8 cellular contexts compared by ENCODE assay signal in genomic region chr1:109041614-109042473, GRCh38. TPM values are rescaled to one million over a fixed set of nuclear protein-coding genes. Genes with fewer than 3 reads are reported as not detected.
DNase-seq lines count a peak whose midpoint lies in the region; ATAC-seq and TF ChIP-seq lines count a peak whose summit lies in the region.

Gene WDR47, minus strand, starts transcription at chr1:109042102. Its CDS starts 18,590 bp downstream, at chr1:109023512.

- peak within 1 kb of the TSS; percentile 89 for H3K27ac Mint-ChIP-seq in T-helper 1 cell treated with Interleukin-12 subunit alpha and Interleukin-12 subunit beta and Interleukin-4 antibody, amounts not matched to agents 30 μg/mL and 1 μg/mL, for 36 hours

- H3K27me3 Mint-ChIP-seq in T-helper 1 cell treated with Interleukin-12 subunit alpha and Interleukin-12 subunit beta and Interleukin-4 antibody, amounts not matched to agents 30 μg/mL and 1 μg/mL, for 36 hours (ENCODE audit: low read depth), result peaks cover 8% of the 10 kb centered on the region

- peaks cover 3% of the 10 kb centered on the region for H3K36me3 Mint-ChIP-seq in T-helper 1 cell treated with Interleukin-12 subunit alpha and Interleukin-12 subunit beta and Interleukin-4 antibody, amounts not matched to agents 30 μg/mL and 1 μg/mL, for 36 hours (ENCODE audit: low read depth)

- peak within 1 kb of the TSS; percentile 93 for H3K4me3 Mint-ChIP-seq in T-helper 1 cell treated with Interleukin-12 subunit alpha and Interleukin-12 subunit beta and Interleukin-4 antibody, amounts not matched to agents 30 μg/mL and 1 μg/mL, for 36 hours

- H3K9me3 ChIP-seq in prostate gland, result no peaks in the 10 kb centered on the region

- peak; percentile 83 for DNase-seq in NCI-H1694 (lab: John Stamatoyannopoulos, UW)
- DNase-seq in left ventricle myocardium superior, result peak; percentile 98
- DNase-seq in prostate gland (ENCODE audit: low spot score), result peak; percentile 94
- DNase-seq in ureter (ENCODE audit: low spot score), result peak; percentile 94

- H3K4me3 ChIP-seq in prostate gland, result peak within 1 kb of the TSS; percentile 83 to 99

- 1% methylated on average over 62 of the region's 90 CpGs for WGBS in prostate gland

- no peaks in the 10 kb centered on the region for H3K27me3 ChIP-seq in prostate gland (replicated peaks; ENCODE audit: insufficient read depth)

- no peaks in the 10 kb centered on the region for H3K9me3 Mint-ChIP-seq in T-helper 1 cell treated with Interleukin-12 subunit alpha and Interleukin-12 subunit beta and Interleukin-4 antibody, amounts not matched to agents 30 μg/mL and 1 μg/mL, for 36 hours

- no peaks in the 10 kb centered on the region for H3K36me3 ChIP-seq in prostate gland

- TF ChIP-seq POLR2A in prostate gland (IDR thresholded peaks at IDR 0.05), result peak; percentile 96

- H3K4me1 ChIP-seq in prostate gland (replicated peaks), result no peaks in the 10 kb centered on the region

- TF ChIP-seq CTCF in prostate gland (IDR thresholded peaks at IDR 0.05), result no peak

- intact Hi-C loops in left ventricle myocardium superior (cut with micrococcal nuclease), result no loop called here
- intact Hi-C loops in prostate gland (cut with DNase I), result loop anchor here (5.0 to 10.0 kb wide), 2 partner anchors 50 to 77 kb away; partner anchors contain the start of genes CLCC1 and TMEM167B

- H3K27ac ChIP-seq in angular gyrus (ENCODE audit: low read depth, low read length), result peak within 1 kb of the TSS; percentile 85
- H3K27ac ChIP-seq in prostate gland, result peak within 1 kb of the TSS; percentile 73 to 81

- peaks cover 21% of the 10 kb centered on the region for H3K4me1 Mint-ChIP-seq in T-helper 1 cell treated with Interleukin-12 subunit alpha and Interleukin-12 subunit beta and Interleukin-4 antibody, amounts not matched to agents 30 μg/mL and 1 μg/mL, for 36 hours (ENCODE audit: low read depth)

- peak; percentile 98 for ATAC-seq in GM18498 (IDR thresholded peaks at IDR 0.05; ENCODE audit: unreplicated experiment)
- peak; percentile 97 for ATAC-seq in HG02885 (IDR thresholded peaks at IDR 0.05; ENCODE audit: poor library complexity, unreplicated experiment)
- peak; percentile 99 for ATAC-seq in left ventricle myocardium superior

RNA-seq across cellular contexts. Expression of gene WDR47, which starts in this region (rescaled TPM):
- total RNA-seq in left ventricle myocardium superior (16.6 TPM), prostate gland (10 to 100 TPM in 1 of 2 donors, 1 to 10 TPM in 1; 6.4 to 25.7 TPM), ureter (18.8 TPM)

Comparison
In these comparisons a context has a peak if more than half of its experiments do, and no peak if none do; other contexts are left out.
1. Peak in every context shown above with its lines: DNase-seq, ATAC-seq, H3K4me3 ChIP-seq and H3K27ac ChIP-seq.